In genomic region chr22:33053323-33053722, GRCh38 we compare ENCODE assay signal across 17 cellular contexts. TPM values are rescaled to one million over a fixed set of nuclear protein-coding genes. Genes with fewer than 3 reads are reported as not detected.
DNase-seq lines count a peak whose midpoint lies in the region; FAIRE-seq and TF ChIP-seq lines count a peak whose summit lies in the region.
"Had no signal": no experiment of that assay in that cellular context is flagged by ENCODE, and none has a peak within 500 bp of the region (broad histone marks: within the 10 kb centered on the region; RNA-seq: fewer than 3 reads in every experiment).

No MANE protein-coding gene starts in this region.

- no peak overlapping the region for H4K8ac ChIP-seq in H1 (ENCODE audit: extremely low read depth, insufficient read depth, low read length)

- H3K4me3 Mint-ChIP-seq in T-helper 2 cell treated with Interferon-gamma antibody and Interleukin-4, amounts not matched to agents 5 μg/mL and 100 μg/mL, for 36 hours = no peak overlapping the region
- H3K4me3 Mint-ChIP-seq: CD8-positive, alpha-beta memory T cell had no signal

- no peak overlapping the region for H3K56ac ChIP-seq in H1 (replicated peaks; ENCODE audit: insufficient read length, low read depth, low read length)

- TF ChIP-seq POLR2A in H1 (IDR thresholded peaks at IDR 0.05; ENCODE audit: control extremely low read depth in 1 of 2, low read depth in 2 of 2, low read length in 2 of 2) (no peak), esophagus squamous epithelium (IDR thresholded peaks at IDR 0.05) (no peak)

- peaks cover 15 to 87% of the 10 kb centered on the region in 2 experiments for H3K79me2 ChIP-seq in H1 (ENCODE audit: control insufficient read depth in 1 of 2, insufficient read depth in 2 of 2, low read length in 2 of 2)

- peaks cover 10% of the 10 kb centered on the region; the same call in 1 of the 2 replicates for H3K79me1 ChIP-seq in H1 (ENCODE audit: low read depth, low read length)

- intact Hi-C loops in esophagus squamous epithelium (cut with DNase I) = no loop called here

- H3K27me3 ChIP-seq in HUES6 (ENCODE audit: control insufficient read depth, insufficient read depth, low read length) = peaks cover 31% of the 10 kb centered on the region
- H3K27me3 ChIP-seq in H1 (replicated peaks in 1 of 4; ENCODE audit: control insufficient read depth in 3 of 4, extremely low read depth in 1 of 4, insufficient read depth in 3 of 4, low read length in 3 of 4) = peaks cover 0 to 12% (median 7%) of the 10 kb centered on the region in 4 experiments; a peak in 6 of 7 replicates
- peaks cover 47% of the 10 kb centered on the region for H3K27me3 ChIP-seq in iPS-20b (ENCODE audit: insufficient read depth, low read length)
- peaks cover 8 to 79% (median 20%) of the 10 kb centered on the region in 4 donors for H3K27me3 ChIP-seq in esophagus squamous epithelium

- no peak overlapping the region for H3K4ac ChIP-seq in H1 (replicated peaks; ENCODE audit: insufficient read length, low read depth, low read length)

- H3K27ac Mint-ChIP-seq in T-helper 2 cell treated with Interferon-gamma antibody and Interleukin-4, amounts not matched to agents 5 μg/mL and 100 μg/mL, for 36 hours = no peak overlapping the region
- H3K27ac Mint-ChIP-seq: CD8-positive, alpha-beta memory T cell had no signal

- H3K27ac ChIP-seq in HUES6 (ENCODE audit: low read depth, low read length) = no peak overlapping the region
- no peak overlapping the region for H3K27ac ChIP-seq in H1 (ENCODE audit: low read depth, low read length)
- H3K27ac ChIP-seq in iPS-20b (ENCODE audit: low read length) = no peak overlapping the region
- no peak overlapping the region for H3K27ac ChIP-seq in esophagus squamous epithelium
- H3K27ac ChIP-seq: BLaER1 had no signal

- no peak overlapping the region for H4K5ac ChIP-seq in H1 (ENCODE audit: insufficient read length, low read depth, low read length)

- H3K36me3 ChIP-seq in ES-I3 (ENCODE audit: insufficient read depth, low read length) (0 out of 2 replicates have a peak, but pooled peaks cover 5% of the 10 kb centered on the region), HUES6 (ENCODE audit: control insufficient read depth, insufficient read depth, low read length) (peaks cover 4% of the 10 kb centered on the region; the same call in 1 of the 2 replicates), H1 (ENCODE audit: control insufficient read depth in 2 of 4, insufficient read depth in 4 of 4, low read length in 3 of 4) (peaks cover 0 to 18% (median 2%) of the 10 kb centered on the region in 4 experiments; a peak in 2 of 8 replicates), iPS-20b (ENCODE audit: insufficient read depth, low read depth, low read length) (peaks cover 6% of the 10 kb centered on the region; the same call in 1 of the 2 replicates), esophagus squamous epithelium (no peaks in the 10 kb centered on the region)
- H3K36me3 ChIP-seq: BLaER1 had no signal

- H3K9ac ChIP-seq in ES-I3 (ENCODE audit: low read depth, low read length) = peak overlapping the region; percentile 1; the same call in 1 of the 2 replicates
- no peak overlapping the region for H3K9ac ChIP-seq in HUES6 (ENCODE audit: low read length)
- H3K9ac ChIP-seq in H1 (replicated peaks in 1 of 4; ENCODE audit: extremely low read depth in 1 of 4, low read depth in 3 of 4, low read length in 3 of 4) = no peak overlapping the region; a peak in 1 of 7 replicates
- peak overlapping the region; percentile 70; the same call in 1 of the 2 replicates for H3K9ac ChIP-seq in iPS-20b (ENCODE audit: low read depth, low read length)
- H3K9ac ChIP-seq: BLaER1 had no signal

- H4K20me1 ChIP-seq in H1 (replicated peaks in 1 of 2; ENCODE audit: control insufficient read depth in 1 of 2, insufficient read depth in 2 of 2, low read length in 2 of 2) = peaks cover 7 to 10% of the 10 kb centered on the region in 2 experiments
- H4K20me1 ChIP-seq: BLaER1 had no signal

- H2BK12ac ChIP-seq in H1 (ENCODE audit: low read depth, low read length) = peak overlapping the region; percentile 94; the same call in 1 of the 2 replicates

- H2BK15ac ChIP-seq in H1 (ENCODE audit: low read length) = no peak overlapping the region

- peak overlapping the region; percentile 11 for H4K91ac ChIP-seq in H1 (replicated peaks; ENCODE audit: insufficient read length, low read length)

- TF ChIP-seq EP300 in H1 (IDR thresholded peaks at IDR 0.05; ENCODE audit: borderline replicate concordance in 1 of 2, low read depth in 2 of 2, low read length in 2 of 2) = no peak

- H3K23ac ChIP-seq in H1 (ENCODE audit: insufficient read length) = no peak overlapping the region

- CTCF ChIA-PET in H1 (lab: Charles Lee; ENCODE audit: partially characterized antibody) = interaction anchor here (0.6 to 7.8 kb wide), 6 partner anchors 9 to 212 kb away, joined by 3 to 71 read pairs (median 4); no protein-coding TSS in a partner anchor

- peaks cover 40% of the 10 kb centered on the region for H3K27me3 Mint-ChIP-seq in T-helper 2 cell treated with Interferon-gamma antibody and Interleukin-4, amounts not matched to agents 5 μg/mL and 100 μg/mL, for 36 hours (ENCODE audit: low read depth)

- WGBS in H1 (ENCODE audit: extremely low coverage in 1 of 2, insufficient coverage in 1 of 2, insufficient read length in 1 of 2, insufficient replicate concordance in 2 of 2, low coverage in 1 of 2, low lambda C conversion rate in 2 of 2, missing lambda C conversion rate in 1 of 2), 2 experiments = 51% methylated on average over 3 of the region's 7 CpGs; no CpG with 5 or more reads in 1 of the 2 experiments
- 59 to 63% methylated on average over 7 of the region's 7 CpGs for WGBS in esophagus squamous epithelium, 2 donors

- H2AK5ac ChIP-seq in H1 (ENCODE audit: low read depth, low read length) = peak overlapping the region; percentile 57; the same call in 1 of the 2 replicates

- peaks cover 14% of the 10 kb centered on the region for H3K23me2 ChIP-seq in H1 (ENCODE audit: low read depth, low read length)

- H2BK5ac ChIP-seq in H1 (ENCODE audit: low read depth, low read length) = 0 out of 2 replicates have a peak overlapping the region, but pooled peaks have one; percentile 55

- peaks cover 35% of the 10 kb centered on the region for H3K4me1 ChIP-seq in ES-I3 (ENCODE audit: insufficient read depth, low read length)
- H3K4me1 ChIP-seq in HUES6 (ENCODE audit: control insufficient read depth, insufficient read depth, low read length) = peaks cover 71% of the 10 kb centered on the region
- H3K4me1 ChIP-seq in H1 (replicated peaks in 1 of 4; ENCODE audit: control insufficient read depth in 3 of 4, insufficient read depth in 4 of 4, low read length in 3 of 4) = peaks cover 16 to 50% (median 43%) of the 10 kb centered on the region in 4 experiments
- peaks cover 64% of the 10 kb centered on the region for H3K4me1 ChIP-seq in iPS-20b (ENCODE audit: insufficient read depth, low read length)
- peaks cover 4 to 8% (median 8%) of the 10 kb centered on the region in 3 donors for H3K4me1 ChIP-seq in esophagus squamous epithelium
- H3K4me1 ChIP-seq: Caco-2 had no signal

- DNase-seq in H1 (ENCODE audit: low read depth in 1 of 2, low spot score in 2 of 2) = no peak
- no peak for DNase-seq in stimulated activated CD4-positive, alpha-beta T cell treated with anti-CD3 and anti-CD28 coated beads, Interleukin-4, amount 100 ng/mL, for 4 hours
- no peak for DNase-seq in T-helper 2 cell treated with Interferon-gamma antibody and Interleukin-4, amounts not matched to agents 5 μg/mL and 100 μg/mL, for 36 hours (ENCODE audit: low spot score)
- no peak for DNase-seq in esophagus squamous epithelium (lab: John Stamatoyannopoulos, UW)
- DNase-seq: 8988T; AML-193; Caco-2; CD8-positive, alpha-beta memory T cell; DMS53; H7 had no signal

- POLR2A ChIA-PET in H1 (lab: Charles Lee; ENCODE audit: partially characterized antibody) = interaction anchor here (1.1 to 2.1 kb wide), 2 partner anchors 11 to 16 kb away, joined by 3 to 8 read pairs; no protein-coding TSS in a partner anchor

- peak overlapping the region; percentile 72; the same call in 1 of the 2 replicates for H2BK20ac ChIP-seq in H1 (ENCODE audit: low read length)

- H3K9me3 ChIP-seq in ES-I3 (ENCODE audit: control insufficient read depth, insufficient read depth, low read length) (no peaks in the 10 kb centered on the region), HUES6 (ENCODE audit: control insufficient read depth, insufficient read depth, low read depth, low read length) (no peaks in the 10 kb centered on the region), H1 (ENCODE audit: insufficient read depth in 2 of 2, low read depth in 1 of 2, low read length in 1 of 2) (no peaks in the 10 kb centered on the region), iPS-20b (ENCODE audit: insufficient read depth, low read depth, low read length) (no peaks in the 10 kb centered on the region), esophagus squamous epithelium (no peaks in the 10 kb centered on the region)
- H3K9me3 ChIP-seq: BLaER1, Caco-2 had no signal

- peak overlapping the region; percentile 67 for H3K4me3 ChIP-seq in HUES6 (ENCODE audit: low read depth, low read length)
- peak overlapping the region in 2 of 4 experiments; percentile 37 to 82; a peak in 4 of 8 replicates for H3K4me3 ChIP-seq in H1 (ENCODE audit: extremely low read depth in 1 of 4, insufficient read depth in 2 of 4, low read depth in 3 of 4, low read length in 4 of 4)
- H3K4me3 ChIP-seq in iPS-20b (ENCODE audit: low read length) = peak overlapping the region; percentile 97
- no peak overlapping the region for H3K4me3 ChIP-seq in esophagus squamous epithelium
- H3K4me3 ChIP-seq: BLaER1, GM12878, K562 had no signal

- H3K14ac ChIP-seq in H1 (ENCODE audit: insufficient read length) = no peak overlapping the region

- peak overlapping the region; percentile 73 to 98 for H3K4me2 ChIP-seq in H1 (ENCODE audit: insufficient read depth in 1 of 2, low read depth in 2 of 2, low read length in 2 of 2)
- H3K4me2 ChIP-seq: BLaER1 had no signal

- H3K18ac ChIP-seq in H1 (ENCODE audit: extremely low read depth, low read length) = peak overlapping the region; percentile 73; the same call in 1 of the 2 replicates

- no peaks in the 10 kb centered on the region for H3K36me3 Mint-ChIP-seq in T-helper 2 cell treated with Interferon-gamma antibody and Interleukin-4, amounts not matched to agents 5 μg/mL and 100 μg/mL, for 36 hours (ENCODE audit: low read depth)
- H3K36me3 Mint-ChIP-seq: CD8-positive, alpha-beta memory T cell had no signal

- no peaks in the 10 kb centered on the region for H3K4me1 Mint-ChIP-seq in T-helper 2 cell treated with Interferon-gamma antibody and Interleukin-4, amounts not matched to agents 5 μg/mL and 100 μg/mL, for 36 hours (ENCODE audit: low read depth)

- TF ChIP-seq CTCF in H1 (IDR thresholded peaks at IDR 0.05; ENCODE audit: control extremely low read depth in 1 of 3, insufficient read depth in 1 of 3, low read depth in 1 of 3, low read length in 3 of 3) (no peak), esophagus squamous epithelium (IDR thresholded peaks at IDR 0.05) (no peak)

- no peak for FAIRE-seq in H1 (lab: Jason Lieb, UNC)
- FAIRE-seq: GM12878, K562 had no signal

- peak overlapping the region; percentile 85 for H2BK120ac ChIP-seq in H1 (replicated peaks; ENCODE audit: low read depth, low read length)

- no peaks in the 10 kb centered on the region for H3K9me3 Mint-ChIP-seq in T-helper 2 cell treated with Interferon-gamma antibody and Interleukin-4, amounts not matched to agents 5 μg/mL and 100 μg/mL, for 36 hours
- H3K9me3 Mint-ChIP-seq: CD8-positive, alpha-beta memory T cell had no signal

- H2AFZ ChIP-seq in H1 (ENCODE audit: low read length) = no peak overlapping the region

- TF ChIP-seq RAD21 in H1 (IDR thresholded peaks at IDR 0.05 in 1 of 2, conservative IDR thresholded peaks at IDR 0.05 in 1 of 2; ENCODE audit: low read depth in 2 of 2, low read length in 2 of 2) = no peak

RNA-seq across cellular contexts. Expression of gene SYN3, which starts 4.9 kb away (rescaled TPM):
- 20.4 and 21.8 TPM in 2 replicates for total RNA-seq in H1 (2021; fragmentation: NEBNext Ultra II Directional; extraction: Animal tissue kit (Norgen Biotek cat#: 25700))
- 12.0 and 20.3 TPM in 2 replicates for polyA plus RNA-seq in H1 (2011; rRNA removed)
- polyA plus RNA-seq in H1 (2011; cell fraction: cytosol; rRNA removed) = 8.6 TPM
- polyA plus RNA-seq in H1 (2011; cell fraction: nucleus; rRNA removed) = 48.1 TPM
- 10.1 to 16.8 TPM (median 13.1 TPM) in 4 replicates for polyA plus RNA-seq in H1 (2012, experiment 1 of 2)
- 5.4 TPM for polyA plus RNA-seq in H1 (2012, experiment 2 of 2)
- 5.1 TPM for polyA plus RNA-seq in H1 (2013, experiment 1 of 2)
- 4.9 TPM for polyA plus RNA-seq in H1 (2013, experiment 2 of 2)
- polyA minus RNA-seq in H1 (2011; rRNA and poly(A)+ RNA removed) = 61.7 and 77.8 TPM in 2 replicates
- 21.0 TPM for polyA minus RNA-seq in H1 (2011; cell fraction: cytosol; rRNA and poly(A)+ RNA removed)
- 156 TPM for polyA minus RNA-seq in H1 (2011; cell fraction: nucleus; rRNA and poly(A)+ RNA removed)
- total RNA-seq in esophagus squamous epithelium = under 1 TPM in 3 of 4 donors, not detected in 1; under 0.01 to 0.38 (median 0.12) TPM
- total RNA-seq: Caco-2; CD8-positive, alpha-beta memory T cell; GM12878; HT-29 had no signal
- polyA plus RNA-seq: CD8-positive, alpha-beta memory T cell; GM12878 had no signal

Comparison
In these comparisons a context has a peak if more than half of its experiments do, and no peak if none do; other contexts are left out.
1. H3K9ac ChIP-seq: peak in ES-I3 (single experiment) and iPS-20b (single experiment); none in HUES6 (single experiment) and H1 (0 of 4).
2. H3K4me3 ChIP-seq: peak in HUES6 (single experiment) and iPS-20b (single experiment); none in esophagus squamous epithelium (0 of 4).
3. RNA of gene SYN3, which starts 4.9 kb away (total RNA-seq): 20.4 to 21.8 TPM in H1; under 0.01 to 0.38 TPM in esophagus squamous epithelium; every median in the first group is over 10 times any median in the second.